In genomic region chr3:99938270-99938955, GRCh38 we compare ENCODE assay signal across 9 cellular contexts.
DNase-seq lines count a peak whose midpoint lies in the region; ATAC-seq and TF ChIP-seq lines count a peak whose summit lies in the region.
"Had no signal": no experiment of that assay in that cellular context is flagged by ENCODE, and none has a peak within 500 bp of the region (broad histone marks: within the 10 kb centered on the region; RNA-seq: fewer than 3 reads in every experiment).

No MANE protein-coding gene starts in this region.

- no peaks in the 10 kb centered on the region for H3K9me3 Mint-ChIP-seq in T-cell

- H3K27me3 ChIP-seq in heart left ventricle: no peaks in the 10 kb centered on the region
- no peaks in the 10 kb centered on the region for H3K27me3 ChIP-seq in uterus

- TF ChIP-seq CTCF in heart left ventricle (IDR thresholded peaks at IDR 0.05): no peak
- no peak for TF ChIP-seq CTCF in fibroblast of pulmonary artery (IDR thresholded peaks at IDR 0.05; ENCODE audit: low read length, missing control alignments)
- no peak for TF ChIP-seq CTCF in uterus (IDR thresholded peaks at IDR 0.05)

- no peaks in the 10 kb centered on the region for H3K9me3 ChIP-seq in heart left ventricle
- no peaks in the 10 kb centered on the region for H3K9me3 ChIP-seq in uterus

- H3K36me3 Mint-ChIP-seq in T-cell: peaks cover 15% of the 10 kb centered on the region

- H3K4me1 ChIP-seq in heart left ventricle: peaks cover 4 to 52% (median 43%) of the 10 kb centered on the region in 12 donors
- H3K4me1 ChIP-seq in uterus: peaks cover 0 to 6% of the 10 kb centered on the region in 2 donors

- POLR2A ChIA-PET in T-cell (lab: Charles Lee): no interaction called here

- no peaks in the 10 kb centered on the region for H3K36me3 ChIP-seq in heart left ventricle
- no peaks in the 10 kb centered on the region for H3K36me3 ChIP-seq in uterus

- peaks cover 0 to 12% (median 8%) of the 10 kb centered on the region in 3 donors for H3K4me1 Mint-ChIP-seq in T-cell

- 53 to 64% (median 57%) methylated on average over 3 of the region's 3 CpGs for WGBS in heart left ventricle, 4 donors

- H3K27ac Mint-ChIP-seq in T-cell: no peak overlapping the region

- TF ChIP-seq POLR2A in heart left ventricle (IDR thresholded peaks at IDR 0.05): no peak
- no peak for TF ChIP-seq POLR2A in uterus (IDR thresholded peaks at IDR 0.05)

- CTCF ChIA-PET in T-cell (lab: Charles Lee): interaction anchor here in 1 of 2 donors (0.5 kb wide), 1 partner anchor 82 kb away, joined by 3 read pairs; no protein-coding TSS in a partner anchor

- no peak overlapping the region for H3K4me3 ChIP-seq in heart left ventricle
- no peak overlapping the region for H3K4me3 ChIP-seq in fibroblast of pulmonary artery (replicated peaks; ENCODE audit: low read depth, low read length)
- H3K4me3 ChIP-seq in uterus: no peak overlapping the region

- ATAC-seq in heart left ventricle: no peak
- no peak for ATAC-seq in Right ventricle myocardium superior (ENCODE audit: poor library complexity)
- ATAC-seq in HG03135 (IDR thresholded peaks at IDR 0.05; ENCODE audit: unreplicated experiment): no peak
- no peak for ATAC-seq in T-cell (replicated peaks in 1 of 4)

- peak overlapping the region in 7 of 12 donors; percentile 4 to 77 (median 58) for H3K27ac ChIP-seq in heart left ventricle
- H3K27ac ChIP-seq in uterus: peak overlapping the region; percentile 76 to 79

- DNase-seq in heart left ventricle (no peak), Right ventricle myocardium superior (no peak), M059J (ENCODE audit: low read depth) (peak; percentile 33), fibroblast of pulmonary artery (ENCODE audit: low read depth) (peak; percentile 53), uterus (no peak), T-cell (no peak)
- DNase-seq in stimulated activated CD4-positive, alpha-beta T cell treated with anti-CD3 and anti-CD28 coated beads, Interleukin-4, amount 100 ng/mL, for 1 hour: no peak
- DNase-seq: cortex of kidney had no signal

- no peaks in the 10 kb centered on the region for H3K27me3 Mint-ChIP-seq in T-cell

- intact Hi-C loops in heart left ventricle (cut with DNase I): loop anchor here in 5 of 10 donors (5.0 to 10.0 kb wide), 5 partner anchors 61 to 316 kb away; no protein-coding TSS in a partner anchor
- intact Hi-C loops in Right ventricle myocardium superior (cut with DNase I): no loop called here
- intact Hi-C loops in uterus (cut with DNase I; ENCODE audit: low total_unique reads): no loop called here

- H3K4me3 Mint-ChIP-seq in T-cell: no peak overlapping the region

Comparison
In these comparisons a context has a peak if more than half of its experiments do, and no peak if none do; other contexts are left out.
1. DNase-seq: peak in M059J (single experiment) and fibroblast of pulmonary artery (single experiment); none in heart left ventricle (0 of 5), Right ventricle myocardium superior (single experiment), uterus (0 of 2), T-cell (0 of 34) and stimulated activated CD4-positive, alpha-beta T cell treated with anti-CD3 and anti-CD28 coated beads, Interleukin-4, amount 100 ng/mL, for 1 hour (single experiment).